5 cellular contexts compared by ENCODE assay signal in the genomic region with DNA sequence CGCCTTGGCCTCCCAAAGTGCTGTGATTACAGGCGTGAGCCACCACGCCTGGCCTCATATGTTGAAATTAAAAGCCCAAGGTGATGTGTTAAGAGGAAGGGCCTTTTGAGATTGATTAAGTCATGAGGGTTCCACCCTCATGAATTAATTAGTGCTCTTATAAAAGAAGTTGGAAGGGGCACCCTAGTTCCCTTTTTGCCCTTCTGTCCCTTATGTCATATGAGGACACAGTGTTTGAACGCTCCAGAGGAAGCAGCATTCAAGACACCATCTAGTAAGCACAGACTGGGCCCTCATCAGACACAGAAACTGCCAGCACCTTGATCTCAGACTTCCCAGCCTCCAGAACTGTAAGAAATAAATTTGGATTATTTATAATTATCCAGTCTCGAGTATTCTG. TPM values are rescaled to one million over a fixed set of nuclear protein-coding genes. Genes with fewer than 3 reads are reported as not detected.
"Had no signal": no experiment of that assay in that cellular context is flagged by ENCODE, and none has a peak within 500 bp of the region (broad histone marks: within the 10 kb centered on the region; RNA-seq: fewer than 3 reads in every experiment).

No MANE protein-coding gene starts in this region.

- H3K4me2 ChIP-seq: GM23338 had no signal

- DNase-seq: H9, HCEC 1CT, IMR-90 had no signal

- ATAC-seq: GM23338, K562 had no signal

- H3K4me3 ChIP-seq: GM23338, K562 had no signal

- H2AFZ ChIP-seq: GM23338 had no signal

RNA-seq across cellular contexts. Expression of a gene that starts 5.1 kb away (rescaled TPM):
- total RNA-seq: K562 had no signal
